Comparison of ENCODE assay signal across 8 cellular contexts in the genomic region with DNA sequence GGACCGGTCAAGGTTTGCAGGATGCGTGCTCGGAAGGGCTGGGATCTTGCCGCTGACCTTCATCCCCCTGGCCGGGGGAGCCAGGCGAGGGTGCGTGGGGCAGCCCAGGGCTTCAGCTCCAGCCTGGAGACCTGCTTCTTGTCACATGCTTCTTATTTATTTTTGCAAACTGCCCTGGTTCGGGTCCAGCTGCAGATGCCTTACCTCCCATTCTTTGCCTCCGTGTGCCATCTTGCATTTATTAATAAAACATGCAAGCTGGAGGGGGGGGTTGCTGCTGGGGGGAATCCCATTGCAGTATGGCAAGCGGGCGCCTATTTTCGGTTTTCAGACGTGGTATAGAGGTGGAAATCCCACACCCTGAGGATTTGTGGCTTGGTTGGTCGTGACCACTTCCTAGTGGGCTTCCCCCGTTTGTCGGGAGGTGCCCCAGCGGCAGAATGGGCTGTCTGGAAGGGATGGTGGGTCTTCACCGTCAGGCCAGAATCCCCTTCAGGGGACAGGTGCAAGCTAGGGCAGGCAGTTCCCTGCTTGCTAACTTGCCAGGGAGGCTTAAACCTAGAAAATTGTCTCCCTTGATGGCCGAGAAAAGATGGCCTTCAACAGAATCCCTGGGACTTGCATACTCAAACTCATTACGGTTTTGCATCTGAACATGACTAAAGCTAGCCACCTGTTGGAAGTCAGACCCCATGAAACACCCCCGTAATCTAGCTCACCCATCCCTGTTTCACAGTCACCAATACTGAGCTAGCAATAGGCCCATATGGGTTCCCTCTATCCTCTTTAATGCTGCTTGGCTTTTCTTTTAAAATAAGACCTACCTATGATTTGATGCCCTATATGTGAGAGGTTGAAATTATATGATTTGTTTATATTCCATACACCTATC. TPM values are rescaled to one million over a fixed set of nuclear protein-coding genes. Genes with fewer than 3 reads are reported as not detected.
DNase-seq lines count a peak whose midpoint lies in the region; ATAC-seq, FAIRE-seq and TF ChIP-seq lines count a peak whose summit lies in the region.

No MANE protein-coding gene starts in this region.

- peak; percentile 57 for DNase-seq in activated CD4-positive, alpha-beta T cell treated with anti-CD3 and anti-CD28 coated beads for 36 hours
- no peak for DNase-seq in activated CD4-positive, alpha-beta T cell treated with anti-CD3 and anti-CD28 coated beads for 1 hour
- peak; percentile 56 for DNase-seq in activated CD8-positive, alpha-beta memory T cell treated with anti-CD3 and anti-CD28 coated beads, Interleukin-2, amount 10 ng/mL, durations not matched to agents 7 days and 5 days
- DNase-seq in glutamatergic neuron (peak; percentile 15), GM19239 (ENCODE audit: insufficient read length, low spot score) (no peak), HTR-8/SVneo (ENCODE audit: insufficient read length, low spot score) (no peak)

- no peaks in the 10 kb centered on the region for H3K9me3 Mint-ChIP-seq in activated CD4-positive, alpha-beta T cell treated with anti-CD3 and anti-CD28 coated beads for 36 hours (ENCODE audit: low read depth)
- no peaks in the 10 kb centered on the region for H3K9me3 Mint-ChIP-seq in activated CD8-positive, alpha-beta memory T cell treated with anti-CD3 and anti-CD28 coated beads, Interleukin-2, amount 10 ng/mL, durations not matched to agents 7 days and 5 days (ENCODE audit: low read depth)
- H3K9me3 Mint-ChIP-seq in glutamatergic neuron (ENCODE audit: unreplicated experiment), result peaks cover 2% of the 10 kb centered on the region

- H3K4me3 Mint-ChIP-seq in activated CD4-positive, alpha-beta T cell treated with anti-CD3 and anti-CD28 coated beads for 36 hours, result peak overlapping the region; percentile 34
- peak overlapping the region; percentile 57 for H3K4me3 Mint-ChIP-seq in activated CD8-positive, alpha-beta memory T cell treated with anti-CD3 and anti-CD28 coated beads, Interleukin-2, amount 10 ng/mL, durations not matched to agents 7 days and 5 days
- H3K4me3 Mint-ChIP-seq in glutamatergic neuron (ENCODE audit: unreplicated experiment), result peak overlapping the region; percentile 82

- H3K4me2 ChIP-seq in skeletal muscle satellite cell (ENCODE audit: low read length), result peak overlapping the region; percentile 80

- no peak for FAIRE-seq in GM19239 (lab: Jason Lieb, UNC)
- no peak for FAIRE-seq in HTR-8/SVneo (lab: Jason Lieb, UNC)

- intact Hi-C loops in activated CD4-positive, alpha-beta T cell treated with anti-CD3 and anti-CD28 coated beads for 36 hours (cut with DNase I, micrococcal nuclease), result no loop called here

- TF ChIP-seq CTCF in glutamatergic neuron (IDR thresholded peaks at IDR 0.05; ENCODE audit: partially characterized antibody, unreplicated experiment), result no peak

- no peaks in the 10 kb centered on the region for H3K36me3 ChIP-seq in skeletal muscle satellite cell (ENCODE audit: insufficient read depth, low read length)

- CTCF ChIA-PET in activated CD4-positive, alpha-beta T cell treated with anti-CD3 and anti-CD28 coated beads for 36 hours (lab: Charles Lee), result interaction anchor here (0.6 to 11.1 kb wide), 9 partner anchors 80 to 1408 kb away, joined by 3 to 168 read pairs (median 3); no protein-coding TSS in a partner anchor
- CTCF ChIA-PET in activated CD8-positive, alpha-beta memory T cell treated with anti-CD3 and anti-CD28 coated beads, Interleukin-2, amount 10 ng/mL, durations not matched to agents 7 days and 5 days (lab: Charles Lee), result interaction anchor here (1.1 to 9.3 kb wide), 8 partner anchors 9 to 1483 kb away, joined by 3 to 188 read pairs (median 5); no protein-coding TSS in a partner anchor

- peak overlapping the region; percentile 62 for H3K4me3 ChIP-seq in skeletal muscle satellite cell (ENCODE audit: low read length)

- H3K9me3 ChIP-seq in skeletal muscle satellite cell (replicated peaks; ENCODE audit: low read length), result no peaks in the 10 kb centered on the region

- peaks cover 28% of the 10 kb centered on the region for H3K4me1 Mint-ChIP-seq in activated CD4-positive, alpha-beta T cell treated with anti-CD3 and anti-CD28 coated beads for 36 hours
- H3K4me1 Mint-ChIP-seq in activated CD8-positive, alpha-beta memory T cell treated with anti-CD3 and anti-CD28 coated beads, Interleukin-2, amount 10 ng/mL, durations not matched to agents 7 days and 5 days, result peaks cover 31% of the 10 kb centered on the region
- H3K4me1 Mint-ChIP-seq in glutamatergic neuron (ENCODE audit: low read depth, unreplicated experiment), result peaks cover 6% of the 10 kb centered on the region

- H3K27me3 Mint-ChIP-seq in activated CD4-positive, alpha-beta T cell treated with anti-CD3 and anti-CD28 coated beads for 36 hours, result peaks cover 52% of the 10 kb centered on the region
- H3K27me3 Mint-ChIP-seq in activated CD8-positive, alpha-beta memory T cell treated with anti-CD3 and anti-CD28 coated beads, Interleukin-2, amount 10 ng/mL, durations not matched to agents 7 days and 5 days, result peaks cover 83% of the 10 kb centered on the region
- peaks cover 2% of the 10 kb centered on the region for H3K27me3 Mint-ChIP-seq in glutamatergic neuron (ENCODE audit: unreplicated experiment)

- no peak overlapping the region for H3K9ac ChIP-seq in skeletal muscle satellite cell (ENCODE audit: low read depth, low read length)

- POLR2A ChIA-PET in activated CD4-positive, alpha-beta T cell treated with anti-CD3 and anti-CD28 coated beads for 36 hours (lab: Charles Lee), result interaction anchor here (0.6 to 0.7 kb wide), 2 partner anchors 12 to 224 kb away, joined by 3 to 5 read pairs; no protein-coding TSS in a partner anchor

- H3K27me3 ChIP-seq in skeletal muscle satellite cell (ENCODE audit: control insufficient read depth, insufficient read depth, low read length), result peaks cover 77% of the 10 kb centered on the region

- H3K27ac Mint-ChIP-seq in activated CD4-positive, alpha-beta T cell treated with anti-CD3 and anti-CD28 coated beads for 36 hours, result no peak overlapping the region
- no peak overlapping the region for H3K27ac Mint-ChIP-seq in activated CD8-positive, alpha-beta memory T cell treated with anti-CD3 and anti-CD28 coated beads, Interleukin-2, amount 10 ng/mL, durations not matched to agents 7 days and 5 days
- H3K27ac Mint-ChIP-seq in glutamatergic neuron (ENCODE audit: unreplicated experiment), result no peak overlapping the region

- peaks cover 6% of the 10 kb centered on the region for H3K4me1 ChIP-seq in skeletal muscle satellite cell (ENCODE audit: control insufficient read depth, insufficient read depth, low read length)

- H3K36me3 Mint-ChIP-seq in activated CD4-positive, alpha-beta T cell treated with anti-CD3 and anti-CD28 coated beads for 36 hours (ENCODE audit: low read depth), result no peaks in the 10 kb centered on the region
- no peaks in the 10 kb centered on the region for H3K36me3 Mint-ChIP-seq in activated CD8-positive, alpha-beta memory T cell treated with anti-CD3 and anti-CD28 coated beads, Interleukin-2, amount 10 ng/mL, durations not matched to agents 7 days and 5 days
- no peaks in the 10 kb centered on the region for H3K36me3 Mint-ChIP-seq in glutamatergic neuron (ENCODE audit: unreplicated experiment)

- peak; percentile 21 for ATAC-seq in activated CD4-positive, alpha-beta T cell treated with anti-CD3 and anti-CD28 coated beads for 36 hours
- ATAC-seq in activated CD8-positive, alpha-beta memory T cell treated with anti-CD3 and anti-CD28 coated beads, Interleukin-2, amount 10 ng/mL, durations not matched to agents 7 days and 5 days, result peak; percentile 3
- ATAC-seq in GM21529 (IDR thresholded peaks at IDR 0.05; ENCODE audit: unreplicated experiment), result no peak

RNA-seq across cellular contexts. Expression of a gene that starts 0.6 kb away (rescaled TPM):
- not detected for total RNA-seq in activated CD4-positive, alpha-beta T cell treated with anti-CD3 and anti-CD28 coated beads for 36 hours
- total RNA-seq in activated CD8-positive, alpha-beta memory T cell treated with anti-CD3 and anti-CD28 coated beads, Interleukin-2, amount 10 ng/mL, durations not matched to agents 7 days and 5 days, result not detected
- total RNA-seq in glutamatergic neuron (ENCODE audit: unreplicated experiment), result 1.3 TPM
- total RNA-seq in skeletal muscle satellite cell (2012; rRNA removed), result 0.25 TPM in 1 of 2 replicates, not detected in the other

RNA-seq across cellular contexts. Expression of a gene that starts 48.1 kb away (rescaled TPM):
- not detected for total RNA-seq in activated CD4-positive, alpha-beta T cell treated with anti-CD3 and anti-CD28 coated beads for 36 hours
- total RNA-seq in activated CD8-positive, alpha-beta memory T cell treated with anti-CD3 and anti-CD28 coated beads, Interleukin-2, amount 10 ng/mL, durations not matched to agents 7 days and 5 days, result not detected
- total RNA-seq in glutamatergic neuron (ENCODE audit: unreplicated experiment), result not detected
- total RNA-seq in skeletal muscle satellite cell (2012; rRNA removed), result not detected in 2 replicates

Comparison
In these comparisons a context has a peak if more than half of its experiments do, and no peak if none do; other contexts are left out.
1. DNase-seq: peak in activated CD4-positive, alpha-beta T cell treated with anti-CD3 and anti-CD28 coated beads for 36 hours (single experiment), activated CD8-positive, alpha-beta memory T cell treated with anti-CD3 and anti-CD28 coated beads, Interleukin-2, amount 10 ng/mL, durations not matched to agents 7 days and 5 days (single experiment) and glutamatergic neuron (single experiment); none in activated CD4-positive, alpha-beta T cell treated with anti-CD3 and anti-CD28 coated beads for 1 hour (single experiment), GM19239 (single experiment) and HTR-8/SVneo (single experiment).
2. Peak in every context shown above with its lines, with median percentiles within 50 percentile points of each other: H3K4me3 Mint-ChIP-seq.